ENCODE assay signal across 7 cellular contexts in genomic region chr10:87101996-87102395, GRCh38.
"Had no signal": no experiment of that assay in that cellular context is flagged by ENCODE, and none has a peak within 500 bp of the region (broad histone marks: within the 10 kb centered on the region; RNA-seq: fewer than 3 reads in every experiment).

No MANE protein-coding gene starts in this region.

- DNase-seq: H9, HCEC 1CT, IMR-90, KG1 had no signal

- FAIRE-seq: H1, HTR-8/SVneo, K562 had no signal
